In genomic region chr16:14310519-14310991, GRCh38 we compare ENCODE assay signal across 9 cellular contexts.
DNase-seq lines count a peak whose midpoint lies in the region; ATAC-seq, FAIRE-seq and TF ChIP-seq lines count a peak whose summit lies in the region.
"Had no signal": no experiment of that assay in that cellular context is flagged by ENCODE, and none has a peak within 500 bp of the region (broad histone marks: within the 10 kb centered on the region; RNA-seq: fewer than 3 reads in every experiment).

No MANE protein-coding gene starts in this region.

- DNase-seq in astrocyte (ENCODE audit: low read depth), result no peak
- DNase-seq in progenitor cell of endocrine pancreas (ENCODE audit: low spot score, unreplicated experiment), result no peak
- DNase-seq in SIG-M5 treated with dmso at 0.1 percent for 504 hours (lab: John Stamatoyannopoulos, UW; ENCODE audit: unreplicated experiment), result no peak
- DNase-seq in RKO (ENCODE audit: low spot score), result no peak
- DNase-seq in DMS79 (lab: John Stamatoyannopoulos, UW), result no peak
- DNase-seq in effector memory CD4-positive, alpha-beta T cell, result no peak

- no peak overlapping the region for H3K27ac ChIP-seq in astrocyte (ENCODE audit: low read depth, low read length)
- no peak overlapping the region for H3K27ac ChIP-seq in effector memory CD4-positive, alpha-beta T cell (ENCODE audit: insufficient read depth, low read length, poor library complexity, severe bottlenecking)

- H3K4me3 Mint-ChIP-seq in astrocyte (ENCODE audit: unreplicated experiment), result no peak overlapping the region
- no peak overlapping the region for H3K4me3 Mint-ChIP-seq in progenitor cell of endocrine pancreas (ENCODE audit: low read depth)

- TF ChIP-seq POLR2A in GM18951 (IDR thresholded peaks at IDR 0.05; ENCODE audit: extremely low read depth, insufficient read depth, insufficient read length), result peak; percentile 17

- H3K9me3 Mint-ChIP-seq in astrocyte (ENCODE audit: unreplicated experiment) (no peaks in the 10 kb centered on the region), progenitor cell of endocrine pancreas (ENCODE audit: low read depth) (no peaks in the 10 kb centered on the region)
- H3K9me3 Mint-ChIP-seq: activated T-cell treated with anti-CD3 and anti-CD28 coated beads, Interleukin-2, amount 50 U/mL, for 72 hours had no signal

- no peak overlapping the region for H2AFZ ChIP-seq in astrocyte (ENCODE audit: low read depth, low read length)

- peaks cover 54% of the 10 kb centered on the region for H3K4me1 Mint-ChIP-seq in astrocyte (ENCODE audit: low read depth, unreplicated experiment)
- peaks cover 38% of the 10 kb centered on the region for H3K4me1 Mint-ChIP-seq in progenitor cell of endocrine pancreas (ENCODE audit: low read depth)

- H3K27me3 Mint-ChIP-seq in astrocyte (ENCODE audit: low read depth, unreplicated experiment) (no peaks in the 10 kb centered on the region), progenitor cell of endocrine pancreas (peaks cover 19% of the 10 kb centered on the region)

- H3K4me3 ChIP-seq in astrocyte (ENCODE audit: insufficient read depth, low read depth, low read length), result no peak overlapping the region
- no peak overlapping the region for H3K4me3 ChIP-seq in effector memory CD4-positive, alpha-beta T cell (ENCODE audit: insufficient read depth, low read depth, low read length, poor library complexity, severe bottlenecking)

- peaks cover 72% of the 10 kb centered on the region for H3K79me2 ChIP-seq in astrocyte (ENCODE audit: insufficient read depth, low read length)

- H3K27me3 ChIP-seq in astrocyte (ENCODE audit: insufficient read depth, low read length), result no peaks in the 10 kb centered on the region
- H3K27me3 ChIP-seq in effector memory CD4-positive, alpha-beta T cell (replicated peaks; ENCODE audit: control insufficient read depth, insufficient read depth, low read length, poor library complexity, severe bottlenecking), result no peaks in the 10 kb centered on the region

- FAIRE-seq in astrocyte (lab: Jason Lieb, UNC), result no peak

- H3K36me3 Mint-ChIP-seq in astrocyte (ENCODE audit: low read depth, unreplicated experiment) (peaks cover 7% of the 10 kb centered on the region), progenitor cell of endocrine pancreas (ENCODE audit: insufficient read depth) (no peaks in the 10 kb centered on the region)

- peak; percentile 53 for ATAC-seq in HG03045 (IDR thresholded peaks at IDR 0.05; ENCODE audit: unreplicated experiment)

- TF ChIP-seq CTCF in astrocyte (IDR thresholded peaks at IDR 0.05; ENCODE audit: insufficient read depth, low read depth, low read length), result no peak
- TF ChIP-seq CTCF in progenitor cell of endocrine pancreas (IDR thresholded peaks at IDR 0.05; ENCODE audit: unreplicated experiment), result peak; percentile 40

- H3K4me1 ChIP-seq in astrocyte (ENCODE audit: insufficient read depth, low read length), result peaks cover 14% of the 10 kb centered on the region
- H3K4me1 ChIP-seq in effector memory CD4-positive, alpha-beta T cell (ENCODE audit: control insufficient read depth, insufficient read depth, low read length, poor library complexity, severe bottlenecking), result no peaks in the 10 kb centered on the region

- in situ Hi-C loops in GM18951 (cut with MboI; ENCODE audit: low sequenced_read_pairs, unreplicated experiment), result no loop called here

- no peak overlapping the region for H3K9ac ChIP-seq in astrocyte (ENCODE audit: low read length)

- peak overlapping the region; percentile 62 for H3K4me2 ChIP-seq in astrocyte (ENCODE audit: low read length)

- H3K36me3 ChIP-seq in astrocyte (ENCODE audit: insufficient read depth, low read length), result no peaks in the 10 kb centered on the region
- no peaks in the 10 kb centered on the region for H3K36me3 ChIP-seq in effector memory CD4-positive, alpha-beta T cell (ENCODE audit: control insufficient read depth, insufficient read depth, low read length)

- no peaks in the 10 kb centered on the region for H3K9me3 ChIP-seq in astrocyte (ENCODE audit: insufficient read depth, low read depth, low read length)
- H3K9me3 ChIP-seq in effector memory CD4-positive, alpha-beta T cell (ENCODE audit: control insufficient read depth, low read length), result no peaks in the 10 kb centered on the region

- peaks cover 78% of the 10 kb centered on the region for H4K20me1 ChIP-seq in astrocyte (ENCODE audit: insufficient read depth, low read length)

- H3K27ac Mint-ChIP-seq in astrocyte (ENCODE audit: unreplicated experiment), result peak overlapping the region; percentile 28
- peak overlapping the region; percentile 93 for H3K27ac Mint-ChIP-seq in progenitor cell of endocrine pancreas
- H3K27ac Mint-ChIP-seq: activated T-cell treated with anti-CD3 and anti-CD28 coated beads, Interleukin-2, amount 50 U/mL, for 72 hours had no signal
